Comparison of ENCODE assay signal across 23 cellular contexts in genomic region chr2:190205643-190206042, GRCh38.
DNase-seq lines count a peak whose midpoint lies in the region; ATAC-seq and TF ChIP-seq lines count a peak whose summit lies in the region.
"Had no signal": no experiment of that assay in that cellular context is flagged by ENCODE, and none has a peak within 500 bp of the region (broad histone marks: within the 10 kb centered on the region; RNA-seq: fewer than 3 reads in every experiment).

No MANE protein-coding gene starts in this region.

- no peak overlapping the region for H3K18ac ChIP-seq in mesenchymal stem cell (ENCODE audit: low read depth in 1 of 2, low read length in 2 of 2)

- peak overlapping the region; percentile 75 for H3K9ac ChIP-seq in mesenchymal stem cell (ENCODE audit: low read length)

- no peak overlapping the region for H2BK15ac ChIP-seq in mesenchymal stem cell (ENCODE audit: low read depth, poor library complexity, severe bottlenecking)

- intact Hi-C loops in thyroid gland (cut with DNase I), result no loop called here

- H2BK12ac ChIP-seq in mesenchymal stem cell (ENCODE audit: low read length in 2 of 2), result no peak overlapping the region

- H2BK5ac ChIP-seq in mesenchymal stem cell (ENCODE audit: low read depth, low read length, poor library complexity, severe bottlenecking), result no peak overlapping the region

- H2AFZ ChIP-seq in mesenchymal stem cell (ENCODE audit: low read depth, low read length), result no peak overlapping the region

- H3K4me1 ChIP-seq in mesenchymal stem cell (ENCODE audit: control insufficient read depth, insufficient read depth, low read depth, low read length) (no peaks in the 10 kb centered on the region), thyroid gland (peaks cover 6 to 11% of the 10 kb centered on the region in 2 donors)
- H3K4me1 ChIP-seq: heart left ventricle, left lung, SJCRH30 had no signal

- DNase-seq in AG09309 (ENCODE audit: low read depth) (peak; percentile 33), LHCN-M2 (ENCODE audit: low read depth) (peak; percentile 89), choroid plexus epithelial cell (ENCODE audit: low read depth) (peak; percentile 51), mesenchymal stem cell (no peak), HPDE6-E6E7 (ENCODE audit: extremely low spot score) (no peak), thyroid gland (no peak)
- no peak for DNase-seq in stimulated activated naive CD8-positive, alpha-beta T cell treated with anti-CD3 and anti-CD28 coated beads, Interleukin-15, Interleukin-2, amounts not matched to agents 100 U/mL and 50 U/mL, for 24 hours
- DNase-seq: activated CD4-positive, alpha-beta T cell treated with anti-CD3 and anti-CD28 coated beads, Interleukin-2, amount 10 ng/mL, durations not matched to agents 24 days and 14 days; adrenal gland; CD4-positive, CD25-positive, alpha-beta regulatory T cell; central memory CD4-positive, alpha-beta T cell; GOT3; heart left ventricle; left lung; MM.1S; mucosa of descending colon; NCI-H187; NCI-H345; PC-3; SJCRH30; stimulated activated CD4-positive, alpha-beta T cell treated with anti-CD3 and anti-CD28 coated beads, Interleukin-15, amount 100 ng/mL, for 24 hours had no signal

- H3K27ac ChIP-seq in mesenchymal stem cell (ENCODE audit: low read length, poor library complexity, severe bottlenecking) (no peak overlapping the region), thyroid gland (no peak overlapping the region)
- H3K27ac ChIP-seq: adrenal gland, heart left ventricle, left lung, SJCRH30, vagina had no signal

- 90% methylated on average over 2 of the region's 4 CpGs for WGBS in mesenchymal stem cell
- WGBS in thyroid gland, 2 donors, result 82 to 87% methylated on average over 4 of the region's 4 CpGs

- H3K4me3 ChIP-seq in AG09309 (ENCODE audit: control insufficient read depth, low read depth, low read length) (no peak overlapping the region), choroid plexus epithelial cell (ENCODE audit: low read depth, low read length) (no peak overlapping the region), mesenchymal stem cell (ENCODE audit: insufficient read depth in 1 of 2, low read depth in 1 of 2, low read length in 2 of 2) (peak overlapping the region in 1 of 2 experiments; percentile 36), thyroid gland (replicated peaks in 1 of 3) (no peak overlapping the region)
- H3K4me3 ChIP-seq: adrenal gland, heart left ventricle, left lung, mucosa of descending colon, SJCRH30, vagina had no signal

- H4K91ac ChIP-seq in mesenchymal stem cell (ENCODE audit: low read length), result no peak overlapping the region

- H3K36me3 ChIP-seq in mesenchymal stem cell (ENCODE audit: control insufficient read depth in 1 of 2, insufficient read depth in 2 of 2, low read depth in 1 of 2, low read length in 2 of 2), result peaks cover 0 to 22% of the 10 kb centered on the region in 2 experiments
- H3K36me3 ChIP-seq in thyroid gland, result no peaks in the 10 kb centered on the region
- H3K36me3 ChIP-seq: left lung had no signal

- H2AK5ac ChIP-seq in mesenchymal stem cell (ENCODE audit: low read length, severe bottlenecking), result no peak overlapping the region

- no peaks in the 10 kb centered on the region for H3K27me3 ChIP-seq in mesenchymal stem cell (ENCODE audit: control insufficient read depth in 1 of 2, insufficient read depth in 1 of 2, low read length in 2 of 2)
- H3K27me3 ChIP-seq in thyroid gland, result no peaks in the 10 kb centered on the region
- H3K27me3 ChIP-seq: adrenal gland, heart left ventricle, left lung, SJCRH30, vagina had no signal

- H3K14ac ChIP-seq in mesenchymal stem cell (ENCODE audit: low read length in 2 of 2), result no peak overlapping the region

- H3K4ac ChIP-seq in mesenchymal stem cell (ENCODE audit: low read depth in 1 of 2, low read length in 2 of 2), result no peak overlapping the region

- no peak overlapping the region for H2BK120ac ChIP-seq in mesenchymal stem cell (ENCODE audit: low read depth, low read length)

- no peaks in the 10 kb centered on the region for H3K9me3 ChIP-seq in mesenchymal stem cell (ENCODE audit: control insufficient read depth, low read length)
- H3K9me3 ChIP-seq in thyroid gland, result no peaks in the 10 kb centered on the region
- H3K9me3 ChIP-seq: adrenal gland, heart left ventricle, left lung, mucosa of descending colon, vagina had no signal

- no peak for TF ChIP-seq CTCF in AG09309 (IDR thresholded peaks at IDR 0.05; ENCODE audit: control insufficient read depth, insufficient read depth, low read depth, low read length, missing control alignments)
- no peak for TF ChIP-seq CTCF in choroid plexus epithelial cell (conservative IDR thresholded peaks at IDR 0.05; ENCODE audit: low read depth, low read length)
- no peak for TF ChIP-seq CTCF in thyroid gland (IDR thresholded peaks at IDR 0.05)

- ATAC-seq in stimulated activated naive CD8-positive, alpha-beta T cell treated with anti-CD3 and anti-CD28 coated beads, Interleukin-15, Interleukin-2, amounts not matched to agents 100 U/mL and 50 U/mL, for 24 hours, result no peak
- ATAC-seq in GM19328 (IDR thresholded peaks at IDR 0.05; ENCODE audit: unreplicated experiment), result no peak
- ATAC-seq: left lung, mucosa of descending colon, PC-3 had no signal

- no peak overlapping the region for H3K23ac ChIP-seq in mesenchymal stem cell (ENCODE audit: low read length in 2 of 2)

- no peak for TF ChIP-seq POLR2A in thyroid gland (IDR thresholded peaks at IDR 0.05)

- no peak overlapping the region for H3K4me2 ChIP-seq in mesenchymal stem cell (ENCODE audit: low read length, poor library complexity, severe bottlenecking)

- H4K8ac ChIP-seq in mesenchymal stem cell (ENCODE audit: low read length), result no peak overlapping the region

- H3K79me1 ChIP-seq in mesenchymal stem cell (replicated peaks; ENCODE audit: low read length, poor library complexity, severe bottlenecking), result no peaks in the 10 kb centered on the region

Comparison
In these comparisons a context has a peak if more than half of its experiments do, and no peak if none do; other contexts are left out.
1. DNase-seq: peak in AG09309 (single experiment), LHCN-M2 (single experiment) and choroid plexus epithelial cell (single experiment); none in mesenchymal stem cell (single experiment), stimulated activated naive CD8-positive, alpha-beta T cell treated with anti-CD3 and anti-CD28 coated beads, Interleukin-15, Interleukin-2, amounts not matched to agents 100 U/mL and 50 U/mL, for 24 hours (single experiment), HPDE6-E6E7 (single experiment) and thyroid gland (0 of 2).